9 cellular contexts compared by ENCODE assay signal in genomic region chr9:35374910-35375309, GRCh38.
"Had no signal": no experiment of that assay in that cellular context is flagged by ENCODE, and none has a peak within 500 bp of the region (broad histone marks: within the 10 kb centered on the region; RNA-seq: fewer than 3 reads in every experiment).

No MANE protein-coding gene starts in this region.

- H3K4me3 ChIP-seq: GM23248, HAP-1 had no signal

- H3K4me1 ChIP-seq: HAP-1 had no signal

- ATAC-seq: HCT116, HepG2 had no signal

- DNase-seq: GM23248, GOT3, H7, HFFc6, KBM-7 had no signal

- H3K27ac ChIP-seq: GM23248, HL-60 had no signal

- H3K9me3 ChIP-seq: HAP-1 had no signal

- H3K9ac ChIP-seq: GM23248 had no signal

- H3K36me3 ChIP-seq: HAP-1 had no signal

- H2AFZ ChIP-seq: GM23248 had no signal
